Comparison of ENCODE assay signal across 19 cellular contexts in the genomic region with DNA sequence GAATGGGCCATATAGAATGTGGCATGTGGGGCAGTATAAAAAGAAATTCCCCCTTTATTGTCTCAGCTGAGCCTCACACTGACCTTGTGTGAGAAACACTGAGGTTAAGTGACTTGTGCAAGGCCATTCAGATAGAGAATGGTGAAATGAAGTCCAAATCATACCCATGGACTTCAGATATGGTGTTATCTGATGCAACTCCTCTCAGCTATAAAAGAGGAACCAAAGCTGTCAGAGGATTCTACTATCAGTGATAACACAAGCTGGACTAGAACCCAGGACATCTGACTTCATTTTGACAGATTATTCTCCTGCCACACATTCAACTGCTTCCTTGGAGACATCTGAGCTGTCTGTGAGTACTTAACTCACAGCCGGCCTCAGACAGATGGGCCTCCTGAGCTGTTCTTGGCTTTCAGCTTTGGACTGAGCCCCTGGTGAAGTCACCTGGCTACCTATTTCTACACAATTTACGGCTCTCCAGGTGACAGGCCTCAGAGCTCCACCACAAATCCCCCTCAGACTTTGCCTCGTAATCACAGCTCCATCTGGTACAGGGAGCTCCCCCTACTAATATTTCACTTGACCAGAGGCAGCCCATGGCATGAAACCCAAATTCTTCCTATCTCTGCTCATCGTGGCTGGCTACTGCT.
A peak's percentile ranks its signal among the peaks of the same experiment; 100 is the strongest.
DNase-seq lines count a peak whose midpoint lies in the region; ATAC-seq and TF ChIP-seq lines count a peak whose summit lies in the region.
"Had no signal": no experiment of that assay in that cellular context is flagged by ENCODE, and none has a peak within 500 bp of the region (broad histone marks: within the 10 kb centered on the region; RNA-seq: fewer than 3 reads in every experiment).

No MANE protein-coding gene starts in this region.

- H3K4me1 Mint-ChIP-seq in CD14-positive monocyte: peaks cover 8% of the 10 kb centered on the region

- peaks cover 0 to 3% (median 1%) of the 10 kb centered on the region in 3 donors for H3K27me3 Mint-ChIP-seq in CD14-positive monocyte (ENCODE audit: low read depth in 3 of 3)

- in situ Hi-C loops in G401 (cut with HindIII; ENCODE audit: low sequenced_read_pairs): no loop called here

- peak; percentile 92 for DNase-seq in G401 (ENCODE audit: low spot score)
- peak; percentile 51 for DNase-seq in MV-4-11 (lab: John Stamatoyannopoulos, UW)
- peak; percentile 85 for DNase-seq in OCI-M1 (lab: John Stamatoyannopoulos, UW)
- DNase-seq in cerebellar cortex (ENCODE audit: low spot score): peak; percentile 89
- no peak for DNase-seq in superior temporal gyrus (ENCODE audit: extremely low spot score)
- no peak for DNase-seq in CD14-positive monocyte (ENCODE audit: low spot score)
- no peak for DNase-seq in epidermal melanocyte (ENCODE audit: insufficient read length, low spot score)
- DNase-seq: EL, IMR-90, Kasumi-1, MM.1S, NCI-H1436 treated with DMSO at 0.1 percent for 48 hours, NCI-H2029 treated with DMSO at 0.1 percent for 48 hours, NCI-H526, Peyer's patch had no signal

- intact Hi-C loops in CD14-positive monocyte (cut with micrococcal nuclease): no loop called here

- H3K36me3 Mint-ChIP-seq in CD14-positive monocyte: no peaks in the 10 kb centered on the region

- no peak overlapping the region for H3K4me3 Mint-ChIP-seq in CD14-positive monocyte
- H3K4me3 Mint-ChIP-seq: T-helper 1 cell treated with Interleukin-12 subunit alpha and Interleukin-12 subunit beta and Interleukin-4 antibody, amounts not matched to agents 30 μg/mL and 1 μg/mL, for 36 hours had no signal

- no peak overlapping the region for H3K27ac Mint-ChIP-seq in CD14-positive monocyte
- H3K27ac Mint-ChIP-seq: T-helper 1 cell treated with Interleukin-12 subunit alpha and Interleukin-12 subunit beta and Interleukin-4 antibody, amounts not matched to agents 30 μg/mL and 1 μg/mL, for 36 hours had no signal

- no peak for TF ChIP-seq CTCF in CD14-positive monocyte (IDR thresholded peaks at IDR 0.05)

- ATAC-seq in GM21367 (IDR thresholded peaks at IDR 0.05; ENCODE audit: unreplicated experiment): no peak
- ATAC-seq: Right ventricle myocardium inferior, SK-N-SH treated with all-trans-retinoic acid at 6 μM for 48 hours had no signal

- H3K9me3 Mint-ChIP-seq in CD14-positive monocyte: no peaks in the 10 kb centered on the region
- H3K9me3 Mint-ChIP-seq: T-helper 1 cell treated with Interleukin-12 subunit alpha and Interleukin-12 subunit beta and Interleukin-4 antibody, amounts not matched to agents 30 μg/mL and 1 μg/mL, for 36 hours had no signal

Comparison
In these comparisons a context has a peak if more than half of its experiments do, and no peak if none do; other contexts are left out.
1. DNase-seq: peak in G401 (single experiment), MV-4-11 (single experiment), OCI-M1 (single experiment) and cerebellar cortex (single experiment); none in superior temporal gyrus (single experiment), CD14-positive monocyte (single experiment) and epidermal melanocyte (single experiment).